Comparison of ENCODE assay signal across 23 cellular contexts in genomic region chr4:164943192-164943591, GRCh38. TPM values are rescaled to one million over a fixed set of nuclear protein-coding genes. Genes with fewer than 3 reads are reported as not detected.
"Had no signal": no experiment of that assay in that cellular context is flagged by ENCODE, and none has a peak within 500 bp of the region (broad histone marks: within the 10 kb centered on the region; RNA-seq: fewer than 3 reads in every experiment).

No MANE protein-coding gene starts in this region.

- DNase-seq: effector memory CD8-positive, alpha-beta T cell; erythroblast; glutamatergic neuron; kidney; left cardiac atrium; left ventricle myocardium inferior; lower lobe of right lung; midbrain; naive thymus-derived CD4-positive, alpha-beta T cell; nephron progenitor cell; posterior cingulate gyrus; stimulated activated CD4-positive, alpha-beta T cell treated with anti-CD3 and anti-CD28 coated beads, Interleukin-2, amount 100 ng/mL, for 24 hours; stimulated activated CD4-positive, alpha-beta T cell treated with anti-CD3 and anti-CD28 coated beads, Interleukin-4, amount 100 ng/mL, for 4 hours; stimulated activated naive B cell treated with anti-CD40 and anti-IgM and Interleukin-4, amounts not matched to agents 10 μg/mL and 1 μg/mL and 100 μg/mL, for 72 hours; stimulated activated naive CD8-positive, alpha-beta T cell treated with anti-CD3 and anti-CD28 coated beads, Interleukin-15, amount 100 ng/mL, for 72 hours; testis had no signal

- H3K27ac ChIP-seq: gastroesophageal sphincter, left ventricle myocardium inferior, lower lobe of right lung, neutrophil, skin epidermis, testis, tibial nerve had no signal

- H3K9me3 Mint-ChIP-seq: effector memory CD8-positive, alpha-beta T cell; memory B cell; nephron progenitor cell; stimulated activated naive B cell treated with anti-CD40 and anti-IgM and Interleukin-4, amounts not matched to agents 10 μg/mL and 1 μg/mL and 100 μg/mL, for 72 hours; stimulated activated naive CD8-positive, alpha-beta T cell treated with anti-CD3 and anti-CD28 coated beads, Interleukin-15, amount 100 ng/mL, for 72 hours had no signal

- H3K4me3 ChIP-seq: gastroesophageal sphincter, left ventricle myocardium inferior, lower lobe of right lung, skin epidermis, testis, tibial nerve had no signal

- H3K4me1 ChIP-seq: gastroesophageal sphincter, left ventricle myocardium inferior, lower lobe of right lung, testis, tibial nerve had no signal

- H3K27me3 ChIP-seq: testis, tibial nerve had no signal

- H3K4me3 Mint-ChIP-seq: effector memory CD8-positive, alpha-beta T cell; memory B cell; naive thymus-derived CD4-positive, alpha-beta T cell; nephron progenitor cell; stimulated activated naive B cell treated with anti-CD40 and anti-IgM and Interleukin-4, amounts not matched to agents 10 μg/mL and 1 μg/mL and 100 μg/mL, for 72 hours; stimulated activated naive CD8-positive, alpha-beta T cell treated with anti-CD3 and anti-CD28 coated beads, Interleukin-15, amount 100 ng/mL, for 72 hours had no signal

- ATAC-seq: effector memory CD8-positive, alpha-beta T cell; gastroesophageal sphincter; left cardiac atrium; lower lobe of right lung; naive thymus-derived CD4-positive, alpha-beta T cell; sciatic nerve; stimulated activated naive B cell treated with anti-CD40 and anti-IgM and Interleukin-4, amounts not matched to agents 10 μg/mL and 1 μg/mL and 100 μg/mL, for 72 hours; stimulated activated naive CD8-positive, alpha-beta T cell treated with anti-CD3 and anti-CD28 coated beads, Interleukin-15, amount 100 ng/mL, for 72 hours had no signal

- H3K36me3 Mint-ChIP-seq: memory B cell; stimulated activated naive B cell treated with anti-CD40 and anti-IgM and Interleukin-4, amounts not matched to agents 10 μg/mL and 1 μg/mL and 100 μg/mL, for 72 hours had no signal

- H3K36me3 ChIP-seq: gastroesophageal sphincter, left ventricle myocardium inferior, lower lobe of right lung, neutrophil, tibial nerve had no signal

- H3K9me3 ChIP-seq: gastroesophageal sphincter, left ventricle myocardium inferior, lower lobe of right lung, neutrophil, testis, tibial nerve had no signal

- H3K4me1 Mint-ChIP-seq: memory B cell; naive thymus-derived CD4-positive, alpha-beta T cell; stimulated activated naive B cell treated with anti-CD40 and anti-IgM and Interleukin-4, amounts not matched to agents 10 μg/mL and 1 μg/mL and 100 μg/mL, for 72 hours; stimulated activated naive CD8-positive, alpha-beta T cell treated with anti-CD3 and anti-CD28 coated beads, Interleukin-15, amount 100 ng/mL, for 72 hours had no signal

- H3K27ac Mint-ChIP-seq: effector memory CD8-positive, alpha-beta T cell; memory B cell; naive thymus-derived CD4-positive, alpha-beta T cell; nephron progenitor cell; stimulated activated naive B cell treated with anti-CD40 and anti-IgM and Interleukin-4, amounts not matched to agents 10 μg/mL and 1 μg/mL and 100 μg/mL, for 72 hours; stimulated activated naive CD8-positive, alpha-beta T cell treated with anti-CD3 and anti-CD28 coated beads, Interleukin-15, amount 100 ng/mL, for 72 hours had no signal

RNA-seq across cellular contexts. Expression of gene TRIM61, which starts 34.3 kb away (rescaled TPM):
- total RNA-seq: pulmonary artery endothelial cell had no signal
